11 cellular contexts compared by ENCODE assay signal in genomic region chr5:172533399-172534228, GRCh38.
DNase-seq lines count a peak whose midpoint lies in the region; ATAC-seq and TF ChIP-seq lines count a peak whose summit lies in the region.
"Had no signal": no experiment of that assay in that cellular context is flagged by ENCODE, and none has a peak within 500 bp of the region (broad histone marks: within the 10 kb centered on the region; RNA-seq: fewer than 3 reads in every experiment).

No MANE protein-coding gene starts in this region.

- H3K9me3 Mint-ChIP-seq in activated CD8-positive, alpha-beta memory T cell treated with anti-CD3 and anti-CD28 coated beads, Interleukin-2, amount 10 ng/mL, durations not matched to agents 7 days and 5 days (ENCODE audit: low read depth), result no peaks in the 10 kb centered on the region
- H3K9me3 Mint-ChIP-seq in brain, result peaks cover 0 to 8% (median 3%) of the 10 kb centered on the region in 5 experiments

- no peak for ATAC-seq in activated CD8-positive, alpha-beta memory T cell treated with anti-CD3 and anti-CD28 coated beads, Interleukin-2, amount 10 ng/mL, durations not matched to agents 7 days and 5 days

- no peak overlapping the region for H2BK12ac ChIP-seq in mesenchymal stem cell (ENCODE audit: low read length in 2 of 2)

- H3K18ac ChIP-seq in mesenchymal stem cell (ENCODE audit: low read depth in 1 of 2, low read length in 2 of 2), result no peak overlapping the region

- H2BK15ac ChIP-seq in mesenchymal stem cell (ENCODE audit: low read depth, poor library complexity, severe bottlenecking), result no peak overlapping the region

- H3K14ac ChIP-seq in mesenchymal stem cell (ENCODE audit: low read length in 2 of 2), result no peak overlapping the region

- H3K36me3 ChIP-seq in mesenchymal stem cell (ENCODE audit: control insufficient read depth in 1 of 2, insufficient read depth in 2 of 2, low read depth in 1 of 2, low read length in 2 of 2), result no peaks in the 10 kb centered on the region
- H3K36me3 ChIP-seq in brain microvascular endothelial cell (replicated peaks), result no peaks in the 10 kb centered on the region

- peaks cover 7% of the 10 kb centered on the region for H3K4me1 Mint-ChIP-seq in activated CD8-positive, alpha-beta memory T cell treated with anti-CD3 and anti-CD28 coated beads, Interleukin-2, amount 10 ng/mL, durations not matched to agents 7 days and 5 days
- peaks cover 22% of the 10 kb centered on the region for H3K4me1 Mint-ChIP-seq in brain
- H3K4me1 Mint-ChIP-seq: naive B cell had no signal

- H3K4ac ChIP-seq in mesenchymal stem cell (ENCODE audit: low read depth in 1 of 2, low read length in 2 of 2), result no peak overlapping the region

- no peak overlapping the region for H4K8ac ChIP-seq in mesenchymal stem cell (ENCODE audit: low read length)

- no peak overlapping the region for H4K91ac ChIP-seq in mesenchymal stem cell (ENCODE audit: low read length)

- in situ Hi-C loops in brain microvascular endothelial cell (cut with HindIII; ENCODE audit: low pct_ligation_motif_present, low sequenced_read_pairs), result no loop called here

- H3K27ac Mint-ChIP-seq in activated CD8-positive, alpha-beta memory T cell treated with anti-CD3 and anti-CD28 coated beads, Interleukin-2, amount 10 ng/mL, durations not matched to agents 7 days and 5 days, result no peak overlapping the region
- peak overlapping the region in 3 of 5 experiments; percentile 37 to 62 (median 61) for H3K27ac Mint-ChIP-seq in brain
- H3K27ac Mint-ChIP-seq: naive B cell had no signal

- H3K79me1 ChIP-seq in mesenchymal stem cell (replicated peaks; ENCODE audit: low read length, poor library complexity, severe bottlenecking), result no peaks in the 10 kb centered on the region

- H3K36me3 Mint-ChIP-seq in activated CD8-positive, alpha-beta memory T cell treated with anti-CD3 and anti-CD28 coated beads, Interleukin-2, amount 10 ng/mL, durations not matched to agents 7 days and 5 days, result no peaks in the 10 kb centered on the region
- H3K36me3 Mint-ChIP-seq in brain, result no peaks in the 10 kb centered on the region
- H3K36me3 Mint-ChIP-seq: naive B cell had no signal

- H3K4me3 ChIP-seq in mesenchymal stem cell (ENCODE audit: insufficient read depth in 1 of 2, low read depth in 1 of 2, low read length in 2 of 2), result no peak overlapping the region
- no peak overlapping the region for H3K4me3 ChIP-seq in brain microvascular endothelial cell (ENCODE audit: low read depth, low read length)

- CTCF ChIA-PET in activated CD8-positive, alpha-beta memory T cell treated with anti-CD3 and anti-CD28 coated beads, Interleukin-2, amount 10 ng/mL, durations not matched to agents 7 days and 5 days (lab: Charles Lee), result no interaction called here

- 69% methylated on average over 12 of the region's 12 CpGs for WGBS in mesenchymal stem cell

- H3K23ac ChIP-seq in mesenchymal stem cell (ENCODE audit: low read length in 2 of 2), result no peak overlapping the region

- H3K27me3 ChIP-seq in mesenchymal stem cell (ENCODE audit: control insufficient read depth in 1 of 2, insufficient read depth in 1 of 2, low read length in 2 of 2) (peaks cover 38 to 46% of the 10 kb centered on the region in 2 experiments), brain microvascular endothelial cell (replicated peaks) (peaks cover 2% of the 10 kb centered on the region)

- H3K4me3 Mint-ChIP-seq in activated CD8-positive, alpha-beta memory T cell treated with anti-CD3 and anti-CD28 coated beads, Interleukin-2, amount 10 ng/mL, durations not matched to agents 7 days and 5 days, result no peak overlapping the region
- no peak overlapping the region for H3K4me3 Mint-ChIP-seq in brain

- peak overlapping the region; percentile 5 for H3K9ac ChIP-seq in mesenchymal stem cell (ENCODE audit: low read length)

- H2AFZ ChIP-seq in mesenchymal stem cell (ENCODE audit: low read depth, low read length), result no peak overlapping the region

- peak; percentile 32 for DNase-seq in activated CD8-positive, alpha-beta memory T cell treated with anti-CD3 and anti-CD28 coated beads, Interleukin-2, amount 50 U/mL, for 48 hours
- no peak for DNase-seq in activated CD8-positive, alpha-beta memory T cell treated with anti-CD3 and anti-CD28 coated beads, Interleukin-2, amount 10 ng/mL, durations not matched to agents 7 days and 5 days
- DNase-seq in mesenchymal stem cell (no peak), ureter (ENCODE audit: low spot score) (peak; percentile 34), HUDEP-2 (lab: John Stamatoyannopoulos, UW; ENCODE audit: unreplicated experiment in 76 of 76) (no peak), brain microvascular endothelial cell (no peak)
- DNase-seq in activated naive CD4-positive, alpha-beta T cell treated with Interleukin-2 at 50 U/mL for 16 hours, result no peak
- DNase-seq: AML-193, naive B cell, SHP77 treated with DMSO at 0.1 percent for 48 hours had no signal

- no peak overlapping the region for H3K27ac ChIP-seq in mesenchymal stem cell (ENCODE audit: low read length, poor library complexity, severe bottlenecking)
- no peak overlapping the region for H3K27ac ChIP-seq in brain microvascular endothelial cell

- no peak overlapping the region for H2BK120ac ChIP-seq in mesenchymal stem cell (ENCODE audit: low read depth, low read length)

- no peak overlapping the region for H2BK5ac ChIP-seq in mesenchymal stem cell (ENCODE audit: low read depth, low read length, poor library complexity, severe bottlenecking)

- TF ChIP-seq CTCF in brain (conservative IDR thresholded peaks at IDR 0.05) (no peak), brain microvascular endothelial cell (IDR thresholded peaks at IDR 0.05; ENCODE audit: low read depth, low read length, missing control alignments) (no peak)

- H2AK5ac ChIP-seq in mesenchymal stem cell (ENCODE audit: low read length, severe bottlenecking), result no peak overlapping the region

- no peaks in the 10 kb centered on the region for H3K9me3 ChIP-seq in mesenchymal stem cell (ENCODE audit: control insufficient read depth, low read length)

- H3K4me2 ChIP-seq in mesenchymal stem cell (ENCODE audit: low read length, poor library complexity, severe bottlenecking), result no peak overlapping the region

- no peaks in the 10 kb centered on the region for H3K4me1 ChIP-seq in mesenchymal stem cell (ENCODE audit: control insufficient read depth, insufficient read depth, low read depth, low read length)

- peaks cover 8% of the 10 kb centered on the region for H3K27me3 Mint-ChIP-seq in activated CD8-positive, alpha-beta memory T cell treated with anti-CD3 and anti-CD28 coated beads, Interleukin-2, amount 10 ng/mL, durations not matched to agents 7 days and 5 days
- peaks cover 5% of the 10 kb centered on the region for H3K27me3 Mint-ChIP-seq in brain

Comparison
In these comparisons a context has a peak if more than half of its experiments do, and no peak if none do; other contexts are left out.
1. DNase-seq: peak in activated CD8-positive, alpha-beta memory T cell treated with anti-CD3 and anti-CD28 coated beads, Interleukin-2, amount 50 U/mL, for 48 hours (single experiment) and ureter (single experiment); none in activated CD8-positive, alpha-beta memory T cell treated with anti-CD3 and anti-CD28 coated beads, Interleukin-2, amount 10 ng/mL, durations not matched to agents 7 days and 5 days (single experiment), mesenchymal stem cell (single experiment), HUDEP-2 (0 of 76), brain microvascular endothelial cell (single experiment) and activated naive CD4-positive, alpha-beta T cell treated with Interleukin-2 at 50 U/mL for 16 hours (single experiment).